Comparison of ENCODE assay signal across 12 cellular contexts in genomic region chr2:68769586-68770270, GRCh38. TPM values are rescaled to one million over a fixed set of nuclear protein-coding genes. Genes with fewer than 3 reads are reported as not detected.
DNase-seq lines count a peak whose midpoint lies in the region; FAIRE-seq and TF ChIP-seq lines count a peak whose summit lies in the region.
"Had no signal": no experiment of that assay in that cellular context is flagged by ENCODE, and none has a peak within 500 bp of the region (broad histone marks: within the 10 kb centered on the region; RNA-seq: fewer than 3 reads in every experiment).

No MANE protein-coding gene starts in this region.

- no peak overlapping the region for H2BK120ac ChIP-seq in H1 (replicated peaks; ENCODE audit: low read depth, low read length)

- no peaks in the 10 kb centered on the region for H3K27me3 ChIP-seq in SU-DHL-6 (ENCODE audit: low read length)
- H3K27me3 ChIP-seq in H1 (replicated peaks in 1 of 4; ENCODE audit: control insufficient read depth in 3 of 4, extremely low read depth in 1 of 4, insufficient read depth in 3 of 4, low read length in 3 of 4) = no peaks in the 10 kb centered on the region
- H3K27me3 ChIP-seq in smooth muscle cell (ENCODE audit: low read depth) = no peaks in the 10 kb centered on the region
- no peaks in the 10 kb centered on the region for H3K27me3 ChIP-seq in thyroid gland

- no peak for TF ChIP-seq RAD21 in H1 (IDR thresholded peaks at IDR 0.05 in 1 of 2, conservative IDR thresholded peaks at IDR 0.05 in 1 of 2; ENCODE audit: low read depth in 2 of 2, low read length in 2 of 2)

- peaks cover 48% of the 10 kb centered on the region for H3K79me2 ChIP-seq in SU-DHL-6 (ENCODE audit: insufficient read depth, low read length)
- H3K79me2 ChIP-seq in H1 (ENCODE audit: control insufficient read depth in 1 of 2, insufficient read depth in 2 of 2, low read length in 2 of 2) = no peaks in the 10 kb centered on the region
- H3K79me2 ChIP-seq in smooth muscle cell (ENCODE audit: low read depth) = no peaks in the 10 kb centered on the region

- no peak overlapping the region for H3K14ac ChIP-seq in H1 (ENCODE audit: insufficient read length)

- intact Hi-C loops in thyroid gland (cut with DNase I) = no loop called here

- H3F3A ChIP-seq in SU-DHL-6 (ENCODE audit: insufficient read depth) (peaks cover 86% of the 10 kb centered on the region), smooth muscle cell (ENCODE audit: low read depth) (peaks cover 14% of the 10 kb centered on the region)

- TF ChIP-seq CTCF in SU-DHL-6 (IDR thresholded peaks at IDR 0.05; ENCODE audit: insufficient read depth, low read length, poor library complexity, severe bottlenecking) = no peak
- no peak for TF ChIP-seq CTCF in H1 (IDR thresholded peaks at IDR 0.05; ENCODE audit: control extremely low read depth in 1 of 3, insufficient read depth in 1 of 3, low read depth in 1 of 3, low read length in 3 of 3)
- TF ChIP-seq CTCF in smooth muscle cell (IDR thresholded peaks at IDR 0.05; ENCODE audit: borderline replicate concordance, insufficient read depth, poor library complexity, severe bottlenecking) = no peak
- no peak for TF ChIP-seq CTCF in thyroid gland (IDR thresholded peaks at IDR 0.05)

- FAIRE-seq in H1 (lab: Jason Lieb, UNC) = no peak

- H3K4me1 ChIP-seq in H1 (replicated peaks in 1 of 4; ENCODE audit: control insufficient read depth in 3 of 4, insufficient read depth in 4 of 4, low read length in 3 of 4) (peaks cover 0 to 5% (median 3%) of the 10 kb centered on the region in 4 experiments; a peak in 2 of 7 replicates), smooth muscle cell (ENCODE audit: low read depth) (peaks cover 25% of the 10 kb centered on the region), thyroid gland (peaks cover 37 to 58% of the 10 kb centered on the region in 2 donors)

- H4K20me1 ChIP-seq in SU-DHL-6 (ENCODE audit: low read depth, low read length) (no peaks in the 10 kb centered on the region), H1 (replicated peaks in 1 of 2; ENCODE audit: control insufficient read depth in 1 of 2, insufficient read depth in 2 of 2, low read length in 2 of 2) (no peaks in the 10 kb centered on the region), smooth muscle cell (ENCODE audit: low read depth) (no peaks in the 10 kb centered on the region)

- H3K9me2 ChIP-seq in SU-DHL-6 (replicated peaks; ENCODE audit: insufficient read depth, low read length) = no peaks in the 10 kb centered on the region

- peak overlapping the region; percentile 4; the same call in 1 of the 2 replicates for H2BK12ac ChIP-seq in H1 (ENCODE audit: low read depth, low read length)

- H3K4me2 ChIP-seq in SU-DHL-6 (ENCODE audit: low read depth, low read length, poor library complexity, severe bottlenecking) (peak overlapping the region; percentile 82), H1 (ENCODE audit: insufficient read depth in 1 of 2, low read depth in 2 of 2, low read length in 2 of 2) (no peak overlapping the region), smooth muscle cell (peak overlapping the region; percentile 68)

- TF ChIP-seq POLR2A in H1 (IDR thresholded peaks at IDR 0.05; ENCODE audit: control extremely low read depth in 1 of 2, low read depth in 2 of 2, low read length in 2 of 2) (no peak), thyroid gland (IDR thresholded peaks at IDR 0.05) (no peak)

- H3K56ac ChIP-seq in H1 (replicated peaks; ENCODE audit: insufficient read length, low read depth, low read length) = no peak overlapping the region

- H2AK5ac ChIP-seq in H1 (ENCODE audit: low read depth, low read length) = no peak overlapping the region; the same call in 1 of the 2 replicates

- DNase-seq in DMS153 (lab: John Stamatoyannopoulos, UW) = peak; percentile 28
- no peak for DNase-seq in DMS153 treated with DMSO at 0.1 percent for 48 hours (lab: John Stamatoyannopoulos, UW; ENCODE audit: unreplicated experiment)
- no peak for DNase-seq in H1 (ENCODE audit: low read depth in 1 of 2, low spot score in 2 of 2)
- DNase-seq in smooth muscle cell (lab: John Stamatoyannopoulos, UW; ENCODE audit: unreplicated experiment) = no peak
- no peak for DNase-seq in thyroid gland
- DNase-seq in NCI-H1436 treated with DMSO at 0.1 percent for 48 hours (lab: John Stamatoyannopoulos, UW) = no peak
- DNase-seq in dedifferentiated amniotic fluid mesenchymal stem cell (ENCODE audit: extremely low spot score) = no peak
- DNase-seq: NCI-H1694; stimulated activated CD4-positive, alpha-beta T cell treated with anti-CD3 and anti-CD28 coated beads, Interleukin-15, amount 100 ng/mL, for 24 hours; substantia nigra had no signal

- H2BK5ac ChIP-seq in H1 (ENCODE audit: low read depth, low read length) = no peak overlapping the region

- H2AFZ ChIP-seq in SU-DHL-6 (ENCODE audit: low read depth, low read length, severe bottlenecking) (no peak overlapping the region), H1 (ENCODE audit: low read length) (peak overlapping the region; percentile 27; the same call in 1 of the 2 replicates), smooth muscle cell (ENCODE audit: low read depth) (peak overlapping the region; percentile 10)

- H3K9me3 ChIP-seq in SU-DHL-6 (ENCODE audit: insufficient read depth, low read length) (no peaks in the 10 kb centered on the region), H1 (ENCODE audit: insufficient read depth in 2 of 2, low read depth in 1 of 2, low read length in 1 of 2) (no peaks in the 10 kb centered on the region), smooth muscle cell (replicated peaks; ENCODE audit: low read depth) (no peaks in the 10 kb centered on the region), thyroid gland (no peaks in the 10 kb centered on the region)

- no peak for TF ChIP-seq EP300 in H1 (IDR thresholded peaks at IDR 0.05; ENCODE audit: borderline replicate concordance in 1 of 2, low read depth in 2 of 2, low read length in 2 of 2)

- H4K5ac ChIP-seq in H1 (ENCODE audit: insufficient read length, low read depth, low read length) = no peak overlapping the region

- CTCF ChIA-PET in H1 (lab: Charles Lee; ENCODE audit: partially characterized antibody) = interaction anchor here (0.8 to 2.2 kb wide), 6 partner anchors 10 to 118 kb away, joined by 3 to 10 read pairs (median 4); no protein-coding TSS in a partner anchor

- no peaks in the 10 kb centered on the region for H3K79me1 ChIP-seq in H1 (ENCODE audit: low read depth, low read length)

- H3K36me3 ChIP-seq in SU-DHL-6 (ENCODE audit: low read length) (no peaks in the 10 kb centered on the region), H1 (ENCODE audit: control insufficient read depth in 2 of 4, insufficient read depth in 4 of 4, low read length in 3 of 4) (no peaks in the 10 kb centered on the region), smooth muscle cell (ENCODE audit: low read depth) (no peaks in the 10 kb centered on the region), thyroid gland (no peaks in the 10 kb centered on the region)

- H3K9ac ChIP-seq in SU-DHL-6 (ENCODE audit: low read length) = peak overlapping the region; percentile 39
- H3K9ac ChIP-seq in H1 (replicated peaks in 1 of 4; ENCODE audit: extremely low read depth in 1 of 4, low read depth in 3 of 4, low read length in 3 of 4) = no peak overlapping the region
- peak overlapping the region; percentile 21 for H3K9ac ChIP-seq in smooth muscle cell (ENCODE audit: low read depth)

- H4K8ac ChIP-seq in H1 (ENCODE audit: extremely low read depth, insufficient read depth, low read length) = no peak overlapping the region

- H3K23ac ChIP-seq in H1 (ENCODE audit: insufficient read length) = no peak overlapping the region

- H2BK20ac ChIP-seq in H1 (ENCODE audit: low read length) = no peak overlapping the region

- H3K4me3 ChIP-seq in SU-DHL-6 (ENCODE audit: insufficient read depth, low read length, poor library complexity, severe bottlenecking) (no peak overlapping the region), H1 (ENCODE audit: extremely low read depth in 1 of 4, insufficient read depth in 2 of 4, low read depth in 3 of 4, low read length in 4 of 4) (no peak overlapping the region), smooth muscle cell (no peak overlapping the region), thyroid gland (replicated peaks in 1 of 3) (no peak overlapping the region)

- H3K18ac ChIP-seq in H1 (ENCODE audit: extremely low read depth, low read length) = no peak overlapping the region

- no peak overlapping the region for H3K4ac ChIP-seq in H1 (replicated peaks; ENCODE audit: insufficient read length, low read depth, low read length)

- peak overlapping the region; percentile 83; the same call in 1 of the 2 replicates for H2BK15ac ChIP-seq in H1 (ENCODE audit: low read length)

- POLR2A ChIA-PET in H1 (lab: Charles Lee; ENCODE audit: partially characterized antibody) = no interaction called here

- H3K23me2 ChIP-seq in H1 (ENCODE audit: low read depth, low read length) = no peaks in the 10 kb centered on the region

- H4K91ac ChIP-seq in H1 (replicated peaks; ENCODE audit: insufficient read length, low read length) = no peak overlapping the region

- WGBS in H1 (ENCODE audit: extremely low coverage in 1 of 2, insufficient coverage in 1 of 2, insufficient read length in 1 of 2, insufficient replicate concordance in 2 of 2, low coverage in 1 of 2, low lambda C conversion rate in 2 of 2, missing lambda C conversion rate in 1 of 2), 2 experiments = 93% methylated on average over 6 of the region's 6 CpGs; no CpG with 5 or more reads in 1 of the 2 experiments
- 75% methylated on average over 6 of the region's 6 CpGs for whole genome bisulfite sequencing in smooth muscle cell (ENCODE audit: low lambda C conversion rate)
- 87 to 88% methylated on average over 6 of the region's 6 CpGs for WGBS in thyroid gland, 2 donors

- H3K27ac ChIP-seq in SU-DHL-6 (ENCODE audit: low read depth, low read length) (peak overlapping the region; percentile 99), H1 (ENCODE audit: low read depth, low read length) (no peak overlapping the region), smooth muscle cell (ENCODE audit: low read depth) (peak overlapping the region; percentile 1), thyroid gland (no peak overlapping the region)
- H3K27ac ChIP-seq: 22Rv1 had no signal

TF ChIP-seq in H1, 55 proteins besides CTCF, POLR2A, EP300 and RAD21 (continues in another document):
- TF ChIP-seq BCL11A (IDR thresholded peaks at IDR 0.05; ENCODE audit: low read depth in 2 of 2, low read length in 2 of 2) = no peak
- TF ChIP-seq TBP (IDR thresholded peaks at IDR 0.05; ENCODE audit: low read depth, low read length) = no peak
- no peak for TF ChIP-seq ZNF274 (IDR thresholded peaks at IDR 0.05; ENCODE audit: borderline replicate concordance, extremely low read depth, low read length)

RNA-seq across cellular contexts. Expression of gene ARHGAP25, which starts 35.1 kb away (rescaled TPM):
- total RNA-seq in H1 (2021; fragmentation: NEBNext Ultra II Directional; extraction: Animal tissue kit (Norgen Biotek cat#: 25700)) = 0.42 and 1.2 TPM in 2 replicates
- polyA plus RNA-seq in H1 (2011; rRNA removed) = 1.00 and 2.4 TPM in 2 replicates
- 2.1 TPM for polyA plus RNA-seq in H1 (2011; cell fraction: cytosol; rRNA removed)
- 2.7 TPM for polyA plus RNA-seq in H1 (2011; cell fraction: nucleus; rRNA removed)
- polyA plus RNA-seq in H1 (2012, experiment 1 of 2) = 0.89 to 1.3 TPM (median 1.00 TPM) in 4 replicates
- polyA plus RNA-seq in H1 (2012, experiment 2 of 2) = 0.51 TPM
- 0.87 TPM for polyA plus RNA-seq in H1 (2013, experiment 1 of 2)
- 0.94 TPM for polyA plus RNA-seq in H1 (2013, experiment 2 of 2)
- polyA minus RNA-seq in H1 (2011; rRNA and poly(A)+ RNA removed) = 1.3 and 5.8 TPM in 2 replicates
- not detected for polyA minus RNA-seq in H1 (2011; cell fraction: cytosol; rRNA and poly(A)+ RNA removed)
- 7.4 TPM for polyA minus RNA-seq in H1 (2011; cell fraction: nucleus; rRNA and poly(A)+ RNA removed)
- 1.2 and 2.0 TPM in 2 replicates for total RNA-seq in smooth muscle cell
- polyA plus RNA-seq in smooth muscle cell = 1.5 and 2.7 TPM in 2 replicates
- total RNA-seq in thyroid gland = 10 to 100 TPM in 1 of 4 donors, 1 to 10 TPM in 3; 4.0 to 11.7 (median 6.9) TPM

Comparison
In these comparisons a context has a peak if more than half of its experiments do, and no peak if none do; other contexts are left out.
1. H3K27ac ChIP-seq: peak in SU-DHL-6 (single experiment) and smooth muscle cell (single experiment); none in H1 (single experiment) and thyroid gland (0 of 3).
2. H3K4me2 ChIP-seq: peak in SU-DHL-6 (single experiment) and smooth muscle cell (single experiment); none in H1 (0 of 2).
3. H3K9ac ChIP-seq: peak in SU-DHL-6 (single experiment) and smooth muscle cell (single experiment); none in H1 (0 of 4).